ENCODE assay signal across 11 cellular contexts in the genomic region with DNA sequence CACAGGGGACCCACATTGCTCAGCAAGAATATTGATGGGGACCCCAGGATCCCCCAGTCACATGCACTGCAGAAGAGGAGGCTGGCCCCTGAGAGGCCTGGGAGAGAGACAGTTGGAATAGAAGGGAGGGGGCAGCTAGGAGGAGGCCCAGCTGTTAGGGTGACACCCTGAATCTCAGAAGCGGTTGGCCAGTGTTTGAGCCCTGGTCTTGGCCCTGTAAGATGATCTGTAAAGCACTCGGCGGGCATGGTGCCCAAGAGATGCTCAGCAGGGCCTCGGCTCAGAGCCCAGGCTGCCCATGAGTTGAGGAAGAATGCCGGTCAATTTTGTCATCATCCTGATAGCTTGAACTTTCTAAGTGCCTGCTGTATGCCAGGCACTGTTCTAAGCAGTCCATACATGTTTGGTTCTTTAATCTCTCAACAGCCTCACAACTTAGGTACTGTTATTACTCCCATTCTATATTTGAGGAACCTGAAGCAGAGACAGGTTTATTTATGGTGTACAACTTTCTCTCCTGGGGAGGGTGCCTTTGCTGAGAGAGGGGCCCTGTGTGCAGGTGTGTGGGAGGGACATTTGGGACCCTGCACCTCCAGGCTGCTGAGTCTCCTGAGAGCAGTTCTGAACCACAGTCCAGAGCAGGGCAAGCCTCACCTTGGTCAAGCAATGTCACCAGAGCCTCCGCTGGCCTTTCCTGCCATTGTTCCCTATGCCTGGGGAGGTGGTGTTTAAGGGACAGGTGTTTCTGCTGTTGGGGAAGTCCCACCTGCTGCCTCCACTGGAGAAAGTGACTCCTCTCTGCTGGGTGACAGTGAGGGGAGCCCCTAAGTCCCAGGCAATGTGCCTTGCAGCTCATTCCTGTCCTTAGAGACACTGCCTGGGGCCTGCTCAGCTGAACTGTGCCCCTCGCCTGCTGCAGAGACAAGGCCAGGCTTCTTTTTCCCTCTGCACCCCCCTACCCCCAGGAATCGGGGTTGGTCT. TPM values are rescaled to one million over a fixed set of nuclear protein-coding genes. Genes with fewer than 3 reads are reported as not detected.
DNase-seq lines count a peak whose midpoint lies in the region; ATAC-seq, FAIRE-seq and TF ChIP-seq lines count a peak whose summit lies in the region.
"Had no signal": no experiment of that assay in that cellular context is flagged by ENCODE, and none has a peak within 500 bp of the region (broad histone marks: within the 10 kb centered on the region; RNA-seq: fewer than 3 reads in every experiment).

No MANE protein-coding gene starts in this region.

- peaks cover 62% of the 10 kb centered on the region for H3F3A ChIP-seq in SU-DHL-6 (ENCODE audit: insufficient read depth)

- H2AFZ ChIP-seq in SU-DHL-6 (ENCODE audit: low read depth, low read length, severe bottlenecking) = no peak overlapping the region

- no peaks in the 10 kb centered on the region for H4K20me1 ChIP-seq in SU-DHL-6 (ENCODE audit: low read depth, low read length)

- H3K9me2 ChIP-seq in SU-DHL-6 (replicated peaks; ENCODE audit: insufficient read depth, low read length) = no peaks in the 10 kb centered on the region

- H3K9me3 Mint-ChIP-seq in stimulated activated effector memory CD8-positive, alpha-beta T cell treated with anti-CD3 and anti-CD28 coated beads, Interleukin-12 subunit alpha, Interleukin-12 subunit beta, amount 100 ng/mL, for 72 hours = no peaks in the 10 kb centered on the region
- H3K9me3 Mint-ChIP-seq in osteocyte (ENCODE audit: unreplicated experiment) = no peaks in the 10 kb centered on the region

- peaks cover 4% of the 10 kb centered on the region for H3K36me3 Mint-ChIP-seq in stimulated activated effector memory CD8-positive, alpha-beta T cell treated with anti-CD3 and anti-CD28 coated beads, Interleukin-12 subunit alpha, Interleukin-12 subunit beta, amount 100 ng/mL, for 72 hours
- H3K36me3 Mint-ChIP-seq in osteocyte (ENCODE audit: unreplicated experiment) = peaks cover 1% of the 10 kb centered on the region

- H3K79me2 ChIP-seq in SU-DHL-6 (ENCODE audit: insufficient read depth, low read length) = peaks cover 69% of the 10 kb centered on the region

- H3K4me3 ChIP-seq in SU-DHL-6 (ENCODE audit: insufficient read depth, low read length, poor library complexity, severe bottlenecking) = no peak overlapping the region
- H3K4me3 ChIP-seq: A549, tibial artery had no signal

- peak overlapping the region; percentile 8 for H3K4me3 Mint-ChIP-seq in stimulated activated effector memory CD8-positive, alpha-beta T cell treated with anti-CD3 and anti-CD28 coated beads, Interleukin-12 subunit alpha, Interleukin-12 subunit beta, amount 100 ng/mL, for 72 hours
- no peak overlapping the region for H3K4me3 Mint-ChIP-seq in osteocyte (ENCODE audit: unreplicated experiment)

- no peak for FAIRE-seq in frontal cortex (lab: Jason Lieb, UNC)
- FAIRE-seq: A549 had no signal

- H3K4me1 Mint-ChIP-seq in stimulated activated effector memory CD8-positive, alpha-beta T cell treated with anti-CD3 and anti-CD28 coated beads, Interleukin-12 subunit alpha, Interleukin-12 subunit beta, amount 100 ng/mL, for 72 hours = peaks cover 99% of the 10 kb centered on the region
- H3K4me1 Mint-ChIP-seq in osteocyte (ENCODE audit: unreplicated experiment) = peaks cover 56% of the 10 kb centered on the region

- peak overlapping the region; percentile 91 for H3K27ac Mint-ChIP-seq in stimulated activated effector memory CD8-positive, alpha-beta T cell treated with anti-CD3 and anti-CD28 coated beads, Interleukin-12 subunit alpha, Interleukin-12 subunit beta, amount 100 ng/mL, for 72 hours
- no peak overlapping the region for H3K27ac Mint-ChIP-seq in osteocyte (ENCODE audit: unreplicated experiment)

- no peaks in the 10 kb centered on the region for H3K9me3 ChIP-seq in SU-DHL-6 (ENCODE audit: insufficient read depth, low read length)
- H3K9me3 ChIP-seq: A549, tibial artery had no signal

- DNase-seq in NCI-H2196 (lab: John Stamatoyannopoulos, UW; ENCODE audit: unreplicated experiment) (peak; percentile 38), NCI-H2196 treated with DMSO at 0.1 percent for 48 hours (lab: John Stamatoyannopoulos, UW; ENCODE audit: unreplicated experiment) (no peak), dedifferentiated amniotic fluid mesenchymal stem cell (ENCODE audit: extremely low spot score) (peak; percentile 36), osteocyte (ENCODE audit: extremely low spot score, unreplicated experiment) (no peak), frontal cortex (ENCODE audit: low spot score in 2 of 2) (no peak)
- no peak for DNase-seq in stimulated activated effector memory CD8-positive, alpha-beta T cell treated with anti-CD3 and anti-CD28 coated beads, Interleukin-12 subunit alpha, Interleukin-12 subunit beta, amount 100 ng/mL, for 72 hours (ENCODE audit: low spot score in 2 of 2)
- DNase-seq: MM.1S had no signal

- peak overlapping the region; percentile 50 for H3K4me2 ChIP-seq in SU-DHL-6 (ENCODE audit: low read depth, low read length, poor library complexity, severe bottlenecking)
- H3K4me2 ChIP-seq: A549 had no signal

- H3K27ac ChIP-seq in SU-DHL-6 (ENCODE audit: low read depth, low read length) = peak overlapping the region; percentile 92
- H3K27ac ChIP-seq: tibial artery had no signal

- H3K36me3 ChIP-seq in SU-DHL-6 (ENCODE audit: low read length) = no peaks in the 10 kb centered on the region
- H3K36me3 ChIP-seq: tibial artery had no signal

- H3K9ac ChIP-seq in SU-DHL-6 (ENCODE audit: low read length) = peak overlapping the region; percentile 43

- ATAC-seq in stimulated activated effector memory CD8-positive, alpha-beta T cell treated with anti-CD3 and anti-CD28 coated beads, Interleukin-12 subunit alpha, Interleukin-12 subunit beta, amount 100 ng/mL, for 72 hours = no peak
- ATAC-seq in HG03432 (IDR thresholded peaks at IDR 0.05; ENCODE audit: unreplicated experiment) = no peak
- ATAC-seq: A549 had no signal

- no peaks in the 10 kb centered on the region for H3K27me3 Mint-ChIP-seq in osteocyte (ENCODE audit: unreplicated experiment)

- no peaks in the 10 kb centered on the region for H3K27me3 ChIP-seq in SU-DHL-6 (ENCODE audit: low read length)
- H3K27me3 ChIP-seq: tibial artery had no signal

- TF ChIP-seq CTCF in SU-DHL-6 (IDR thresholded peaks at IDR 0.05; ENCODE audit: insufficient read depth, low read length, poor library complexity, severe bottlenecking) (no peak), osteocyte (IDR thresholded peaks at IDR 0.05) (no peak)

RNA-seq across cellular contexts. Expression of a gene that starts 26.0 kb away (rescaled TPM):
- total RNA-seq in osteocyte (37.2 and 41.9 TPM in 2 replicates), frontal cortex (15.1 TPM)

Comparison
In these comparisons a context has a peak if more than half of its experiments do, and no peak if none do; other contexts are left out.
1. DNase-seq: peak in NCI-H2196 (single experiment) and dedifferentiated amniotic fluid mesenchymal stem cell (single experiment); none in NCI-H2196 treated with DMSO at 0.1 percent for 48 hours (single experiment), stimulated activated effector memory CD8-positive, alpha-beta T cell treated with anti-CD3 and anti-CD28 coated beads, Interleukin-12 subunit alpha, Interleukin-12 subunit beta, amount 100 ng/mL, for 72 hours (0 of 2), osteocyte (single experiment) and frontal cortex (0 of 2).